Comparison of ENCODE assay signal across 16 cellular contexts in genomic region chr6:17470953-17471335, GRCh38.
DNase-seq lines count a peak whose midpoint lies in the region; ATAC-seq and TF ChIP-seq lines count a peak whose summit lies in the region.
"Had no signal": no experiment of that assay in that cellular context is flagged by ENCODE, and none has a peak within 500 bp of the region (broad histone marks: within the 10 kb centered on the region; RNA-seq: fewer than 3 reads in every experiment).

No MANE protein-coding gene starts in this region.

- ATAC-seq in GM19455 (IDR thresholded peaks at IDR 0.05; ENCODE audit: unreplicated experiment) (no peak), HG02759 (IDR thresholded peaks at IDR 0.05; ENCODE audit: unreplicated experiment) (no peak)
- ATAC-seq: CD8-positive, alpha-beta T cell; T-cell had no signal

- no peaks in the 10 kb centered on the region for H3K9me2 ChIP-seq in GM23248 (ENCODE audit: insufficient read depth)

- no peak overlapping the region for H3K4me2 ChIP-seq in GM23248 (ENCODE audit: unreplicated experiment)

- WGBS in GM23248 (ENCODE audit: low coverage in 1 of 2, low lambda C conversion rate in 2 of 2, missing lambda C conversion rate in 2 of 2), 2 experiments = 68 to 71% methylated on average over 3 of the region's 3 CpGs

- H3K4me1 ChIP-seq in GM23248 (ENCODE audit: insufficient read depth) = peaks cover 31% of the 10 kb centered on the region
- H3K4me1 ChIP-seq in right atrium auricular region = peaks cover 0 to 20% of the 10 kb centered on the region in 2 donors
- peaks cover 39 to 52% (median 44%) of the 10 kb centered on the region in 3 donors for H3K4me1 ChIP-seq in skeletal muscle tissue (ENCODE audit: control insufficient read depth in 3 of 3, insufficient read depth in 3 of 3, low read length in 3 of 3)

- no peaks in the 10 kb centered on the region for H3K27me3 ChIP-seq in GM23248 (replicated peaks; ENCODE audit: insufficient read depth)
- H3K27me3 ChIP-seq in right atrium auricular region = no peaks in the 10 kb centered on the region
- H3K27me3 ChIP-seq in skeletal muscle tissue (ENCODE audit: control insufficient read depth in 3 of 3, insufficient read depth in 3 of 3, low read length in 3 of 3) = no peaks in the 10 kb centered on the region
- H3K27me3 ChIP-seq: dorsolateral prefrontal cortex had no signal

- no peaks in the 10 kb centered on the region for H3K9me3 ChIP-seq in GM23248 (ENCODE audit: low read depth)
- H3K9me3 ChIP-seq in right atrium auricular region = no peaks in the 10 kb centered on the region
- no peaks in the 10 kb centered on the region for H3K9me3 ChIP-seq in skeletal muscle tissue (ENCODE audit: control insufficient read depth in 3 of 3, low read length in 3 of 3)

- no peak for TF ChIP-seq CTCF in right atrium auricular region (IDR thresholded peaks at IDR 0.05)

- peak overlapping the region; percentile 73 for H3K27ac ChIP-seq in GM23248
- H3K27ac ChIP-seq in right atrium auricular region = peak overlapping the region; percentile 46 to 57
- peak overlapping the region; percentile 97 for H3K27ac ChIP-seq in skeletal muscle tissue (ENCODE audit: low read depth, low read length)

- H3K36me3 ChIP-seq in GM23248 (ENCODE audit: low read depth) (no peaks in the 10 kb centered on the region), right atrium auricular region (peaks cover 3% of the 10 kb centered on the region), skeletal muscle tissue (ENCODE audit: control insufficient read depth in 3 of 3, insufficient read depth in 3 of 3, low read length in 3 of 3) (no peaks in the 10 kb centered on the region)

- no peak overlapping the region for H2AFZ ChIP-seq in GM23248

- H4K20me1 ChIP-seq in GM23248 (ENCODE audit: insufficient read depth) = no peaks in the 10 kb centered on the region

- H3K4me3 ChIP-seq in GM23248 (no peak overlapping the region), right atrium auricular region (no peak overlapping the region), skeletal muscle tissue (ENCODE audit: low read length in 3 of 3) (no peak overlapping the region)
- H3K4me3 ChIP-seq: dorsolateral prefrontal cortex had no signal

- DNase-seq in GM23248 (peak; percentile 77), amniotic epithelial cell (ENCODE audit: low read depth) (peak; percentile 95), right atrium auricular region (ENCODE audit: low spot score) (no peak)
- DNase-seq in stimulated activated CD4-positive, alpha-beta T cell treated with anti-CD3 and anti-CD28 coated beads, Interleukin-4, amount 100 ng/mL, for 1 hour = no peak
- DNase-seq in central memory CD4-positive, alpha-beta T cell = no peak
- DNase-seq: activated CD4-positive, alpha-beta memory T cell treated with anti-CD3 and anti-CD28 coated beads, Interleukin-2, amount 10 ng/mL, durations not matched to agents 7 days and 5 days; activated naive CD4-positive, alpha-beta T cell treated with anti-CD3 and anti-CD28 coated beads for 36 hours; CD8-positive, alpha-beta T cell; dorsolateral prefrontal cortex; naive B cell; NCI-H187 treated with DMSO at 0.1 percent for 48 hours; stimulated activated CD4-positive, alpha-beta T cell treated with anti-CD3 and anti-CD28 coated beads, Interleukin-12 subunit alpha, Interleukin-12 subunit beta, amount 100 ng/mL, for 4 hours; T-cell had no signal

- H3K79me2 ChIP-seq in GM23248 (ENCODE audit: insufficient read depth) = no peaks in the 10 kb centered on the region

- in situ Hi-C loops in GM23248 (cut with MboI) = no loop called here

- no peak overlapping the region for H3K9ac ChIP-seq in GM23248
- no peak overlapping the region for H3K9ac ChIP-seq in skeletal muscle tissue (ENCODE audit: low read depth in 1 of 3, low read length in 3 of 3)

- peaks cover 19% of the 10 kb centered on the region; the same call in 1 of the 2 replicates for H3F3A ChIP-seq in GM23248 (ENCODE audit: insufficient read depth)

Comparison
In these comparisons a context has a peak if more than half of its experiments do, and no peak if none do; other contexts are left out.
1. DNase-seq: peak in GM23248 (single experiment) and amniotic epithelial cell (single experiment); none in right atrium auricular region (single experiment), stimulated activated CD4-positive, alpha-beta T cell treated with anti-CD3 and anti-CD28 coated beads, Interleukin-4, amount 100 ng/mL, for 1 hour (single experiment) and central memory CD4-positive, alpha-beta T cell (single experiment).
2. Peak in every context shown above with its lines, with median percentiles within 50 percentile points of each other: H3K27ac ChIP-seq.